ENCODE assay signal across 19 cellular contexts in the genomic region with DNA sequence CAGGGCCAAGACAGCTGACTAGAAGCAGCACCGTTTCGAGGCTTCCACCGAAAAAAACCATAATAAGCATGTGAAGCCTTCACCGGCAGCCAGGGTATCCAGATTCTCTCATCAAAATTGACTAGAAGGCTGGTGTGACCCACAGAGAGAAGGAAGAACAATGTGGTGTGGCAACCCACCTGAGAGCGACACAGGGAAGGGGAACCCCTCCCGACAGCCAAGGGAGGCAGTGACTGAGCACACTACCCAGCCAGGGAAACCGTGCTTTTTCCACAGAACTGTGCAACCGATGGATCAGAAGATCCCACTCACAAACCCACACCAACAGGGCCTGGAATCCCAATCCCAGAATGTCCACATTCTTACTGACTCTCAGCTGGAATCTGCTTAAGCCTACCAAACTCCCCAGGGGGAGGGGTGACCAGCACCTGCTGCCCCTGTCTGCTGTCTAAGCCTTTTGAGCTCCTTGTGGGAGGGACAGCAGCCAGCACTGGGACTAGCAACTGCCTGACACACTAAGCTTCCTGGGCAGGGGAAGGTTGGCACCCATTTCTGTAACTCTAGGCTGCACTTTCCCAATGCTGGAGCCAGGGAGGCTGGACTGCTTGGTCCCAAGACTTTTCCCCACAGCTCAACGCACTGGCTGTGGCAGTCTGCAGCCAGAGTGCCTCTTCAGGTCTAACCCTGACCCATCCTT.
"Had no signal": no experiment of that assay in that cellular context is flagged by ENCODE, and none has a peak within 500 bp of the region (broad histone marks: within the 10 kb centered on the region; RNA-seq: fewer than 3 reads in every experiment).

No MANE protein-coding gene starts in this region.

- H3K4me3 Mint-ChIP-seq: activated T-cell treated with anti-CD3 and anti-CD28 coated beads, Interleukin-2, amount 50 U/mL, for 4 hours; memory B cell; natural killer cell; stimulated activated naive CD8-positive, alpha-beta T cell treated with anti-CD3 and anti-CD28 coated beads, Interleukin-15, Interleukin-2, amounts not matched to agents 100 ng/mL and 50 ng/mL, for 24 hours; T-helper 1 cell treated with Interleukin-12 subunit alpha and Interleukin-12 subunit beta and Interleukin-4 antibody, amounts not matched to agents 30 μg/mL and 1 μg/mL, for 36 hours had no signal

- H3K4me1 Mint-ChIP-seq: memory B cell, natural killer cell had no signal

- DNase-seq: activated CD4-positive, alpha-beta T cell treated with anti-CD3 and anti-CD28 coated beads, Interleukin-2, amount 50 U/mL, for 1 hour; activated CD4-positive, CD25-positive, alpha-beta regulatory T cell treated with anti-CD3 and anti-CD28 coated beads, Interleukin-2, amount 50 U/mL, for 72 hours; activated CD8-positive, alpha-beta memory T cell treated with anti-CD3 and anti-CD28 coated beads, Interleukin-2, amount 50 U/mL, for 4 hours; activated naive CD4-positive, alpha-beta T cell treated with anti-CD3 and anti-CD28 coated beads, Interleukin-2, amount 50 U/mL, for 16 hours; activated T-cell treated with anti-CD3 and anti-CD28 coated beads, Interleukin-2, amount 50 U/mL, for 4 hours; effector CD4-positive, alpha-beta T cell; mucosa of descending colon; natural killer cell; nucleus accumbens; retina had no signal

- H3K27ac ChIP-seq: breast epithelium, coronary artery, skin epidermis, suprapubic skin, vagina had no signal

- H3K9me3 Mint-ChIP-seq: T-helper 1 cell treated with Interleukin-12 subunit alpha and Interleukin-12 subunit beta and Interleukin-4 antibody, amounts not matched to agents 30 μg/mL and 1 μg/mL, for 36 hours had no signal

- H3K27me3 ChIP-seq: breast epithelium, suprapubic skin, vagina had no signal

- H3K36me3 ChIP-seq: breast epithelium, suprapubic skin, vagina had no signal

- H3K9me3 ChIP-seq: breast epithelium, mucosa of descending colon, suprapubic skin, vagina had no signal

- H3K4me3 ChIP-seq: breast epithelium, coronary artery, mucosa of descending colon, skin epidermis, suprapubic skin, vagina had no signal

- H3K4me1 ChIP-seq: breast epithelium, suprapubic skin had no signal

- H3K27ac Mint-ChIP-seq: memory B cell; natural killer cell; stimulated activated naive CD8-positive, alpha-beta T cell treated with anti-CD3 and anti-CD28 coated beads, Interleukin-15, Interleukin-2, amounts not matched to agents 100 ng/mL and 50 ng/mL, for 24 hours; T-helper 1 cell treated with Interleukin-12 subunit alpha and Interleukin-12 subunit beta and Interleukin-4 antibody, amounts not matched to agents 30 μg/mL and 1 μg/mL, for 36 hours had no signal

- ATAC-seq: activated T-cell treated with anti-CD3 and anti-CD28 coated beads, Interleukin-2, amount 50 U/mL, for 4 hours; esophagus mucosa; mucosa of descending colon; natural killer cell had no signal

- H3K36me3 Mint-ChIP-seq: memory B cell, natural killer cell had no signal
